ENCODE assay signal across 8 cellular contexts in genomic region chr20:59007758-59008511, GRCh38. TPM values are rescaled to one million over a fixed set of nuclear protein-coding genes. Genes with fewer than 3 reads are reported as not detected.
A peak's percentile ranks its signal among the peaks of the same experiment; 100 is the strongest.
DNase-seq lines count a peak whose midpoint lies in the region; ATAC-seq and TF ChIP-seq lines count a peak whose summit lies in the region.

No MANE protein-coding gene starts in this region.

- no peaks in the 10 kb centered on the region for H3K9me3 Mint-ChIP-seq in central memory CD8-positive, alpha-beta T cell

- peaks cover 32% of the 10 kb centered on the region for H3K4me1 ChIP-seq in mucosa of descending colon (ENCODE audit: low read depth)

- no peak for TF ChIP-seq CTCF in GM12865 (IDR thresholded peaks at IDR 0.05; ENCODE audit: insufficient read depth, low read depth, low read length, missing control alignments)
- TF ChIP-seq CTCF in mucosa of descending colon (IDR thresholded peaks at IDR 0.05) = no peak

- H3K9me3 ChIP-seq in MG63 (no peaks in the 10 kb centered on the region), mucosa of descending colon (no peaks in the 10 kb centered on the region)

- intact Hi-C loops in mucosa of descending colon (cut with DNase I, micrococcal nuclease) = no loop called here

- H3K4me3 ChIP-seq in GM12865 (ENCODE audit: low read depth, low read length) (peak overlapping the region; percentile 82), MG63 (peak overlapping the region; percentile 95), mucosa of descending colon (no peak overlapping the region)

- ATAC-seq in GM21576 (IDR thresholded peaks at IDR 0.05; ENCODE audit: unreplicated experiment) = peak; percentile 30
- no peak for ATAC-seq in central memory CD8-positive, alpha-beta T cell (replicated peaks; ENCODE audit: extremely low read depth, poor library complexity, severe bottlenecking)
- no peak for ATAC-seq in mucosa of descending colon

- H3K36me3 ChIP-seq in MG63 (peaks cover 36% of the 10 kb centered on the region), mucosa of descending colon (ENCODE audit: low read depth) (no peaks in the 10 kb centered on the region)

- no peaks in the 10 kb centered on the region for H3K27me3 Mint-ChIP-seq in central memory CD8-positive, alpha-beta T cell

- no peaks in the 10 kb centered on the region for H3K27me3 ChIP-seq in MG63

- peak overlapping the region; percentile 35 for H3K27ac Mint-ChIP-seq in central memory CD8-positive, alpha-beta T cell (ENCODE audit: low read depth)

- H3K36me3 Mint-ChIP-seq in central memory CD8-positive, alpha-beta T cell (ENCODE audit: insufficient read depth) = peaks cover 8% of the 10 kb centered on the region

- H3K4me1 Mint-ChIP-seq in central memory CD8-positive, alpha-beta T cell = peaks cover 43% of the 10 kb centered on the region

- peak overlapping the region; percentile 84 for H3K4me3 Mint-ChIP-seq in central memory CD8-positive, alpha-beta T cell

- DNase-seq in GM12865 (ENCODE audit: low read depth) (peak; percentile 95), MG63 (no peak), mucosa of descending colon (peak; percentile 60 to 75 (median 62)), foreskin melanocyte (no peak), A172 (ENCODE audit: low spot score) (no peak)
- no peak for DNase-seq in central memory CD8-positive, alpha-beta T cell (ENCODE audit: low spot score in 2 of 2)
- DNase-seq in central memory CD4-positive, alpha-beta T cell = no peak

RNA-seq across cellular contexts. Expression of gene CTSZ, which starts 0.9 kb away (rescaled TPM):
- total RNA-seq in MG63 (2014; rRNA removed; shearing (Covaris generic); ENCODE audit: low replicate concordance) = 445 and 487 TPM in 2 replicates
- 100 to 1,000 TPM; 269 to 272 (median 271) TPM for total RNA-seq in mucosa of descending colon
- total RNA-seq in A172 (2014; rRNA removed; shearing (Covaris generic)) = 228 and 320 TPM in 2 replicates

RNA-seq across cellular contexts. Expression of gene TUBB1, which starts 11.3 kb away (rescaled TPM):
- total RNA-seq in MG63 (2014; rRNA removed; shearing (Covaris generic); ENCODE audit: low replicate concordance) = not detected in 2 replicates
- not detected for total RNA-seq in mucosa of descending colon
- total RNA-seq in A172 (2014; rRNA removed; shearing (Covaris generic)) = 0.36 and 0.64 TPM in 2 replicates

RNA-seq across cellular contexts. Expression of gene ATP5F1E, which starts 24.2 kb away (rescaled TPM):
- total RNA-seq in MG63 (2014; rRNA removed; shearing (Covaris generic); ENCODE audit: low replicate concordance) = 32.4 and 44.2 TPM in 2 replicates
- total RNA-seq in mucosa of descending colon = 10 to 100 TPM; 65.4 to 76.1 (median 71.3) TPM
- total RNA-seq in A172 (2014; rRNA removed; shearing (Covaris generic)) = 37.0 and 41.4 TPM in 2 replicates

RNA-seq across cellular contexts. Expression of gene NELFCD, which starts 26.9 kb away (rescaled TPM):
- 72.4 and 80.7 TPM in 2 replicates for total RNA-seq in MG63 (2014; rRNA removed; shearing (Covaris generic); ENCODE audit: low replicate concordance)
- total RNA-seq in mucosa of descending colon = 10 to 100 TPM; 47.9 to 51.7 (median 50.0) TPM
- 81.4 and 102 TPM in 2 replicates for total RNA-seq in A172 (2014; rRNA removed; shearing (Covaris generic))

RNA-seq across cellular contexts. Expression of gene PRELID3B, which starts 34.7 kb away (rescaled TPM):
- 177 and 205 TPM in 2 replicates for total RNA-seq in MG63 (2014; rRNA removed; shearing (Covaris generic); ENCODE audit: low replicate concordance)
- total RNA-seq in mucosa of descending colon = 100 to 1,000 TPM in 2 of 3 donors, 10 to 100 TPM in 1; 82.3 to 142 (median 121) TPM
- total RNA-seq in A172 (2014; rRNA removed; shearing (Covaris generic)) = 152 and 196 TPM in 2 replicates

Comparison
In these comparisons a context has a peak if more than half of its experiments do, and no peak if none do; other contexts are left out.
1. DNase-seq: peak in GM12865 (single experiment) and mucosa of descending colon (3 of 3); none in MG63 (single experiment), central memory CD8-positive, alpha-beta T cell (0 of 2), central memory CD4-positive, alpha-beta T cell (single experiment), foreskin melanocyte (single experiment) and A172 (single experiment).